Comparison of ENCODE assay signal across 6 cellular contexts in the genomic region with DNA sequence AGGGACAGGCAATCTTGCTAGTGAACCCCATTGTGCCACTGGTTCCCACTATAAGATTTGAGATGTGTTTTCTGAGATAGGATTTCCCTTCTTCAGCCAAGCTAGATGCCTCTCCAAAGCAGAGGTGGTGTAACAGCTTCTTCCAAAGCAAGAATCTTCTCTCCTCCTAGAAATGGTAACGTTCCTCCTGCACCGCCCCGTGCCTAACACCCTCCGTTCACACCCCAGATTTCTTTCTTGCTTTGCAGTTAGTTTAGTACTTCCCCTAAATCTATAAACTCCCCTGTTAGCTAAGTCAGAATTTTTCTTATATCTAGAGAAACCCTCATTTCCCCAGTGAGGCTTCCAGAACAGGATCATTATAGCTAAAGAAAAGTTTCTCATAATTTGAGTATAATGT.
"Had no signal": no experiment of that assay in that cellular context is flagged by ENCODE, and none has a peak within 500 bp of the region (broad histone marks: within the 10 kb centered on the region; RNA-seq: fewer than 3 reads in every experiment).

No MANE protein-coding gene starts in this region.

- DNase-seq: IMR-90, KBM-7 had no signal

- H3K4me3 Mint-ChIP-seq: IgD-negative memory B cell had no signal

- H3K36me3 Mint-ChIP-seq: IgD-negative memory B cell had no signal

- H3K4me1 Mint-ChIP-seq: IgD-negative memory B cell had no signal

- H3K27ac ChIP-seq: HL-60 had no signal

- ATAC-seq: HepG2, K562 had no signal

- H3K4me3 ChIP-seq: K562 had no signal

- H3K27ac Mint-ChIP-seq: IgD-negative memory B cell had no signal
